Comparison of ENCODE assay signal across 12 cellular contexts in the genomic region with DNA sequence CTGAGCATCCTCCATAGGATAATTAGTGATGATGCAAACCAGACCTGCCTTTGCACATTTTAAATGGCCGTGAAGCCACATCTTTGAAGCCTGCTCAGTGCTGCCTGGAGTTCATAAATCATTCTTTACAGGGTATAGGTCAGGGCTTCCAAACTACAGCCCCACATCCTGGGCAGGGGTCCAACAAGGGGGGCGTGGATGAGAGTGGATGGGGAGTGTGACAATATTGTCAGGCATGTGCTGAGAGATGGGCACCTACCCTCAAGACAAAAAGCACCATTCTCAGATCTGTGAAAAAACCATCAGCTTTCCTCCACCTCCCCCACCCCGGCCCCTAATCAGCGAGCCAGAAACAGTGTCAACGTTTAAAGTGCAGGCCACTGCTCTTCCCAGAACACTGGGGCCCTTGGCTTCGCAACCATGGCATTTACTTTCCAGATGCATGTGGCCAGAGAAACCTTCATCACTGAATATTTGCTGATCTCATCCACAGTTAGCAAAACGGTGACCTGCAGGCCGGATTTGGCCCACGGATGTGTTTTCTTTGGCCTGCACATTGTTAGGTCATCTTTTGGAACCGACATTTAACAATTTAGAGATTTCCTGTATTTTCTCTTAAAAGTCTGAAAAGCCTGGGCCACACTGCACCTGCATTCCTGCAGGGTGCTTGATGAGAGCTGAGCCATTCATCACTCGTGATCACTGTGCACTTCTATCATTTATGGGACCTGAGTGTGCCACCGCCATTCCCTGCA.
DNase-seq lines count a peak whose midpoint lies in the region; ATAC-seq and TF ChIP-seq lines count a peak whose summit lies in the region.
"Had no signal": no experiment of that assay in that cellular context is flagged by ENCODE, and none has a peak within 500 bp of the region (broad histone marks: within the 10 kb centered on the region; RNA-seq: fewer than 3 reads in every experiment).

No MANE protein-coding gene starts in this region.

- no peak overlapping the region for H3K4me3 Mint-ChIP-seq in activated B cell treated with CpG ODN at 0.5 μM for 24 hours

- no peaks in the 10 kb centered on the region for H3K9me3 Mint-ChIP-seq in activated B cell treated with CpG ODN at 0.5 μM for 24 hours

- POLR2A ChIA-PET in activated B cell treated with CpG ODN at 0.5 μM for 24 hours (lab: Charles Lee), result no interaction called here

- peak; percentile 9 for DNase-seq in ELF-1 (ENCODE audit: low read depth, low spot score)
- no peak for DNase-seq in activated B cell treated with CpG ODN at 0.5 μM for 24 hours
- DNase-seq in ovary, result peak; percentile 19 to 51 (median 36)
- DNase-seq in NCI-H1694 (lab: John Stamatoyannopoulos, UW), result no peak
- no peak for DNase-seq in effector CD8-positive, alpha-beta T cell (lab: John Stamatoyannopoulos, UW)
- DNase-seq in MV-4-11 (lab: John Stamatoyannopoulos, UW), result no peak
- no peak for DNase-seq in NCI-H2196 (lab: John Stamatoyannopoulos, UW; ENCODE audit: unreplicated experiment)
- DNase-seq: KG1, left lung, NCI-H524 treated with DMSO at 0.1 percent for 48 hours, stomach had no signal

- ATAC-seq in activated B cell treated with CpG ODN at 0.5 μM for 24 hours (ENCODE audit: low read depth) (no peak), gastroesophageal sphincter (peak; percentile 63)
- ATAC-seq: left lung had no signal

- H3K27me3 Mint-ChIP-seq in activated B cell treated with CpG ODN at 0.5 μM for 24 hours, result no peaks in the 10 kb centered on the region

- TF ChIP-seq POLR2A in gastroesophageal sphincter (IDR thresholded peaks at IDR 0.05) (no peak), ovary (IDR thresholded peaks at IDR 0.05) (no peak)

- WGBS in gastroesophageal sphincter (ENCODE audit: low coverage in 1 of 2), 2 donors, result 4 to 41% methylated on average over 4 to 9 of the region's 12 CpGs
- WGBS in ovary, 3 donors, result 30 to 37% (median 35%) methylated on average over 12 of the region's 12 CpGs

- H3K27ac Mint-ChIP-seq in activated B cell treated with CpG ODN at 0.5 μM for 24 hours, result peak overlapping the region; percentile 3

- intact Hi-C loops in activated B cell treated with CpG ODN at 0.5 μM for 24 hours (cut with micrococcal nuclease), result no loop called here
- intact Hi-C loops in ovary (cut with DNase I), result loop anchor here in 3 of 4 donors (10.0 kb wide), 3 partner anchors 135 to 205 kb away; partner anchors contain the start of gene ANKRD44 (in 2 of the 3)

- H3K36me3 Mint-ChIP-seq in activated B cell treated with CpG ODN at 0.5 μM for 24 hours (ENCODE audit: low read depth), result peaks cover 69% of the 10 kb centered on the region

- no peaks in the 10 kb centered on the region for H3K27me3 ChIP-seq in gastroesophageal sphincter
- no peaks in the 10 kb centered on the region for H3K27me3 ChIP-seq in ovary
- H3K27me3 ChIP-seq: left lung, stomach had no signal

- H3K9me3 ChIP-seq in gastroesophageal sphincter (no peaks in the 10 kb centered on the region), ovary (no peaks in the 10 kb centered on the region)
- H3K9me3 ChIP-seq: left lung, stomach had no signal

- TF ChIP-seq EP300 in gastroesophageal sphincter (IDR thresholded peaks at IDR 0.05) (no peak), ovary (IDR thresholded peaks at IDR 0.05) (no peak)

- H3K4me1 Mint-ChIP-seq in activated B cell treated with CpG ODN at 0.5 μM for 24 hours, result peaks cover 62% of the 10 kb centered on the region

- H3K36me3 ChIP-seq in gastroesophageal sphincter, result no peaks in the 10 kb centered on the region
- no peaks in the 10 kb centered on the region for H3K36me3 ChIP-seq in ovary

- TF ChIP-seq CTCF in activated B cell treated with CpG ODN at 0.5 μM for 24 hours (IDR thresholded peaks at IDR 0.05) (no peak), gastroesophageal sphincter (IDR thresholded peaks at IDR 0.05) (no peak), ovary (IDR thresholded peaks at IDR 0.05) (no peak)

- H3K4me3 ChIP-seq in gastroesophageal sphincter, result no peak overlapping the region
- H3K4me3 ChIP-seq in ovary, result no peak overlapping the region
- H3K4me3 ChIP-seq: left lung, stomach had no signal

- peak overlapping the region; percentile 5 to 74 (median 52) for H3K27ac ChIP-seq in gastroesophageal sphincter
- H3K27ac ChIP-seq in ovary, result no peak overlapping the region
- H3K27ac ChIP-seq: left lung, stomach had no signal

- CTCF ChIA-PET in activated B cell treated with CpG ODN at 0.5 μM for 24 hours (lab: Charles Lee), result interaction anchor here (0.6 to 15.1 kb wide), 3 partner anchors 12 to 1529 kb away, joined by 4 to 282 read pairs (median 5); no protein-coding TSS in a partner anchor

- H3K4me1 ChIP-seq in gastroesophageal sphincter, result peaks cover 4 to 54% (median 10%) of the 10 kb centered on the region in 3 donors
- no peaks in the 10 kb centered on the region for H3K4me1 ChIP-seq in ovary (ENCODE audit: insufficient read depth)

Comparison
In these comparisons a context has a peak if more than half of its experiments do, and no peak if none do; other contexts are left out.
1. DNase-seq: peak in ELF-1 (single experiment) and ovary (5 of 5); none in activated B cell treated with CpG ODN at 0.5 μM for 24 hours (single experiment), NCI-H1694 (single experiment), effector CD8-positive, alpha-beta T cell (single experiment), MV-4-11 (single experiment) and NCI-H2196 (single experiment).
2. H3K27ac ChIP-seq: peak in gastroesophageal sphincter (4 of 4); none in ovary (0 of 2).